ENCODE assay signal across 18 cellular contexts in the genomic region with DNA sequence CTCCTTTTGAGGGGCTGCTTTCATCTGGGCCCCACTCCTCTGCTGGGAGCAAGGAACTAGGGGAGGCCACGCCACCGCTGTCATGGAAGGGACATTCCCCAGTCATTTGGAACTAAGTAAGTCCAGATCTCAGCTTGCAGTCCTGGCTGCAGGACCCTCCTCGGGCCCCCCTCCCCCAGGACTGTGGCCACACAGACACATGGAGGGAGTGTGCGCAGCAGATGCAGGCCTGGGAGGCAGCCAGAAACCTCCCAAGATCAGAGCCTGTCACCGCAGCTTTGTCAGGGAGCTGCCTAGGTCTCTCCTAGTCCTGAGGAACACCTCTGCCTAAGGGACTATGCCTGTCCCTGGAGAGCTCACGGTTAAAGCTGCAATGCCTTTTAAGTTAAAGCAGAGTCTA. TPM values are rescaled to one million over a fixed set of nuclear protein-coding genes. Genes with fewer than 3 reads are reported as not detected.
DNase-seq lines count a peak whose midpoint lies in the region; ATAC-seq and TF ChIP-seq lines count a peak whose summit lies in the region.
"Had no signal": no experiment of that assay in that cellular context is flagged by ENCODE, and none has a peak within 500 bp of the region (broad histone marks: within the 10 kb centered on the region; RNA-seq: fewer than 3 reads in every experiment).

No MANE protein-coding gene starts in this region.

- dilution Hi-C loops in mammary epithelial cell (cut with HindIII; ENCODE audit: low sequenced_read_pairs) = no loop called here

- WGBS in mammary epithelial cell (ENCODE audit: low coverage, missing lambda C conversion rate) = 76% methylated on average over 6 of the region's 6 CpGs
- 51 to 57% methylated on average over 6 of the region's 6 CpGs for WGBS in esophagus, 2 donors
- whole genome bisulfite sequencing in mesenchymal stem cell = 47% methylated on average over 6 of the region's 6 CpGs

- intact Hi-C loops in MCF 10A (cut with micrococcal nuclease) (no loop called here), mammary epithelial cell (cut with micrococcal nuclease) (no loop called here), Caco-2 (cut with micrococcal nuclease; ENCODE audit: unreplicated experiment) (no loop called here)

- TF ChIP-seq CTCF in MCF 10A (IDR thresholded peaks at IDR 0.05; ENCODE audit: unreplicated experiment) (no peak), mammary epithelial cell (conservative IDR thresholded peaks at IDR 0.05 in 1 of 2, IDR thresholded peaks at IDR 0.05 in 1 of 2; ENCODE audit: extremely low read depth in 1 of 2, insufficient read depth in 1 of 2, low read depth in 1 of 2, low read length in 2 of 2) (no peak), Caco-2 (IDR thresholded peaks at IDR 0.05; ENCODE audit: insufficient read depth in 1 of 2, low read depth in 1 of 2, low read length in 1 of 2, severe bottlenecking in 1 of 2, unreplicated experiment in 1 of 2) (no peak)

- H3K23ac ChIP-seq in mesenchymal stem cell (ENCODE audit: low read length in 2 of 2) = peak overlapping the region in 1 of 2 experiments; percentile 35

- H2AFZ ChIP-seq in mammary epithelial cell (ENCODE audit: low read depth, low read length) = no peak overlapping the region
- no peak overlapping the region for H2AFZ ChIP-seq in mesenchymal stem cell (ENCODE audit: low read depth, low read length)

- H2BK12ac ChIP-seq in mesenchymal stem cell (ENCODE audit: low read length in 2 of 2) = peak overlapping the region; percentile 62 to 80

- H3K79me2 ChIP-seq in mammary epithelial cell (ENCODE audit: insufficient read depth, low read length) = no peaks in the 10 kb centered on the region

- H3K27ac Mint-ChIP-seq in MCF 10A (ENCODE audit: low read depth, unreplicated experiment) (peak overlapping the region; percentile 29), Caco-2 (ENCODE audit: unreplicated experiment) (no peak overlapping the region)
- H3K27ac Mint-ChIP-seq: CD4-positive, CD25-positive, alpha-beta regulatory T cell; HFFc6 had no signal

- POLR2A ChIA-PET in MCF 10A (lab: Yijun Ruan, JAX) = interaction anchor here (1.0 to 1.3 kb wide), 2 partner anchors 10 to 16 kb away, joined by 3 to 4 read pairs; no protein-coding TSS in a partner anchor
- POLR2A ChIA-PET in Caco-2 (lab: Charles Lee) = no interaction called here

- H3K27me3 ChIP-seq in mammary epithelial cell (ENCODE audit: insufficient read depth, low read length) (no peaks in the 10 kb centered on the region), esophagus (ENCODE audit: control insufficient read depth in 1 of 2, insufficient read depth in 2 of 2, low read length in 2 of 2) (no peaks in the 10 kb centered on the region), mesenchymal stem cell (ENCODE audit: control insufficient read depth in 1 of 2, insufficient read depth in 1 of 2, low read length in 2 of 2) (peaks cover 0 to 36% of the 10 kb centered on the region in 2 experiments), Caco-2 (replicated peaks; ENCODE audit: control insufficient read depth, insufficient read depth, low read length) (no peaks in the 10 kb centered on the region)

- H3K4me1 ChIP-seq in mammary epithelial cell (ENCODE audit: insufficient read depth, low read length) = peaks cover 39% of the 10 kb centered on the region
- H3K4me1 ChIP-seq in esophagus (ENCODE audit: control insufficient read depth in 2 of 2, insufficient read depth in 2 of 2, low read length in 1 of 2) = peaks cover 4 to 40% of the 10 kb centered on the region in 2 donors
- peaks cover 2% of the 10 kb centered on the region for H3K4me1 ChIP-seq in mesenchymal stem cell (ENCODE audit: control insufficient read depth, insufficient read depth, low read depth, low read length)
- no peaks in the 10 kb centered on the region for H3K4me1 ChIP-seq in Caco-2

- H4K20me1 ChIP-seq in mammary epithelial cell (ENCODE audit: insufficient read depth, low read length) = no peaks in the 10 kb centered on the region

- no peaks in the 10 kb centered on the region for H3K79me1 ChIP-seq in mesenchymal stem cell (replicated peaks; ENCODE audit: low read length, poor library complexity, severe bottlenecking)

- no peak overlapping the region for H2AK5ac ChIP-seq in mesenchymal stem cell (ENCODE audit: low read length, severe bottlenecking)

- no peak overlapping the region for H3K4me2 ChIP-seq in mammary epithelial cell (ENCODE audit: insufficient read depth, low read depth, low read length)
- no peak overlapping the region for H3K4me2 ChIP-seq in mesenchymal stem cell (ENCODE audit: low read length, poor library complexity, severe bottlenecking)

- H3K9ac ChIP-seq in mammary epithelial cell (ENCODE audit: insufficient read depth, low read length) = no peak overlapping the region
- H3K9ac ChIP-seq in mesenchymal stem cell (ENCODE audit: low read length) = no peak overlapping the region

- peak overlapping the region; percentile 15 for H4K8ac ChIP-seq in mesenchymal stem cell (ENCODE audit: low read length)

- peak overlapping the region in 1 of 2 experiments; percentile 35 for H3K14ac ChIP-seq in mesenchymal stem cell (ENCODE audit: low read length in 2 of 2)

- H3K4me3 ChIP-seq in mammary epithelial cell (replicated peaks in 1 of 3; ENCODE audit: insufficient read depth in 1 of 3, low read depth in 2 of 3, low read length in 3 of 3) (no peak overlapping the region), esophagus (ENCODE audit: low read depth in 1 of 2, low read length in 2 of 2) (no peak overlapping the region), mesenchymal stem cell (ENCODE audit: insufficient read depth in 1 of 2, low read depth in 1 of 2, low read length in 2 of 2) (no peak overlapping the region), Caco-2 (ENCODE audit: low read depth, low read length) (no peak overlapping the region)

- no peak overlapping the region for H2BK5ac ChIP-seq in mesenchymal stem cell (ENCODE audit: low read depth, low read length, poor library complexity, severe bottlenecking)

- H2BK15ac ChIP-seq in mesenchymal stem cell (ENCODE audit: low read depth, poor library complexity, severe bottlenecking) = no peak overlapping the region

- H3K27me3 Mint-ChIP-seq in MCF 10A (ENCODE audit: insufficient read depth, unreplicated experiment) (peaks cover under 1% of the 10 kb centered on the region), Caco-2 (ENCODE audit: insufficient read depth, unreplicated experiment) (no peaks in the 10 kb centered on the region)

- H3K18ac ChIP-seq in mesenchymal stem cell (ENCODE audit: low read depth in 1 of 2, low read length in 2 of 2) = no peak overlapping the region

- BruUV-seq in MCF 10A (replicated peaks; lab: Mats Ljungman, UMichigan) = no TSS peak
- no TSS peak for BruUV-seq in mammary epithelial cell (replicated peaks; lab: Mats Ljungman, UMichigan)
- BruUV-seq in Caco-2 (replicated peaks; lab: Mats Ljungman, UMichigan) = no TSS peak

- H4K91ac ChIP-seq in mesenchymal stem cell (ENCODE audit: low read length) = no peak overlapping the region

- CTCF ChIA-PET in MCF 10A (lab: Yijun Ruan, JAX) (interaction anchor here (0.6 to 1.2 kb wide), 4 partner anchors 10 to 79 kb away, joined by 3 to 5 read pairs (median 4); no protein-coding TSS in a partner anchor), mammary epithelial cell (lab: Charles Lee; ENCODE audit: low non-redundant PET) (interaction anchor here (0.5 kb wide), 1 partner anchor 200 kb away, joined by 3 read pairs; no protein-coding TSS in a partner anchor), Caco-2 (lab: Charles Lee) (interaction anchor here (0.6 kb wide), 1 partner anchor 50 kb away, joined by 8 read pairs; no protein-coding TSS in a partner anchor)

- DNase-seq in MCF 10A (ENCODE audit: unreplicated experiment) (no peak), mammary epithelial cell (no peak), mesenchymal stem cell (no peak), cerebellum (ENCODE audit: low spot score) (no peak), Caco-2 (no peak), T1000 (lab: John Stamatoyannopoulos, UW) (no peak)
- DNase-seq: 8988T; Calu3; CD4-positive, CD25-positive, alpha-beta regulatory T cell; HFFc6; KG1; NCI-H1092; NCI-H774; SIG-M5 had no signal

- ATAC-seq in HG03521 (IDR thresholded peaks at IDR 0.05; ENCODE audit: unreplicated experiment) = no peak

- no peak overlapping the region for H3K4ac ChIP-seq in mesenchymal stem cell (ENCODE audit: low read depth in 1 of 2, low read length in 2 of 2)

- no peak overlapping the region for H3K4me3 Mint-ChIP-seq in MCF 10A (ENCODE audit: unreplicated experiment)
- H3K4me3 Mint-ChIP-seq in Caco-2 (ENCODE audit: unreplicated experiment) = no peak overlapping the region
- H3K4me3 Mint-ChIP-seq: CD4-positive, CD25-positive, alpha-beta regulatory T cell; HFFc6 had no signal

- H3K27ac ChIP-seq in mammary epithelial cell (ENCODE audit: insufficient read depth, low read depth, low read length) (no peak overlapping the region), esophagus (ENCODE audit: low read depth in 2 of 2, low read length in 1 of 2) (peak overlapping the region; percentile 26 to 64), mesenchymal stem cell (ENCODE audit: low read length, poor library complexity, severe bottlenecking) (no peak overlapping the region)

- H3K4me1 Mint-ChIP-seq in MCF 10A (ENCODE audit: insufficient read depth, unreplicated experiment) (peaks cover 31% of the 10 kb centered on the region), Caco-2 (ENCODE audit: low read depth, unreplicated experiment) (peaks cover 10% of the 10 kb centered on the region)
- H3K4me1 Mint-ChIP-seq: CD4-positive, CD25-positive, alpha-beta regulatory T cell had no signal

- no peaks in the 10 kb centered on the region for H3K9me3 Mint-ChIP-seq in MCF 10A (ENCODE audit: unreplicated experiment)
- no peaks in the 10 kb centered on the region for H3K9me3 Mint-ChIP-seq in Caco-2 (ENCODE audit: unreplicated experiment)
- H3K9me3 Mint-ChIP-seq: HFFc6 had no signal

- in situ Hi-C loops in mammary epithelial cell (cut with MboI; ENCODE audit: low sequenced_read_pairs in 2 of 2) = no loop called here

- H3K36me3 ChIP-seq in mammary epithelial cell (ENCODE audit: insufficient read depth, low read length) (no peaks in the 10 kb centered on the region), esophagus (ENCODE audit: control insufficient read depth in 2 of 2, insufficient read depth in 2 of 2, low read length in 1 of 2) (no peaks in the 10 kb centered on the region), mesenchymal stem cell (ENCODE audit: control insufficient read depth in 1 of 2, insufficient read depth in 2 of 2, low read depth in 1 of 2, low read length in 2 of 2) (no peaks in the 10 kb centered on the region), Caco-2 (ENCODE audit: control insufficient read depth, insufficient read depth, low read length) (no peaks in the 10 kb centered on the region)

- no peaks in the 10 kb centered on the region for H3K9me3 ChIP-seq in mammary epithelial cell (replicated peaks; ENCODE audit: insufficient read depth, low read length)
- no peaks in the 10 kb centered on the region for H3K9me3 ChIP-seq in esophagus (ENCODE audit: control insufficient read depth in 2 of 2, insufficient read depth in 1 of 2, low read depth in 1 of 2, low read length in 1 of 2)
- H3K9me3 ChIP-seq in mesenchymal stem cell (ENCODE audit: control insufficient read depth, low read length) = no peaks in the 10 kb centered on the region
- no peaks in the 10 kb centered on the region for H3K9me3 ChIP-seq in Caco-2

- H2BK120ac ChIP-seq in mesenchymal stem cell (ENCODE audit: low read depth, low read length) = no peak overlapping the region

- H3K36me3 Mint-ChIP-seq in MCF 10A (ENCODE audit: insufficient read depth, unreplicated experiment) (no peaks in the 10 kb centered on the region), Caco-2 (ENCODE audit: insufficient read depth, unreplicated experiment) (no peaks in the 10 kb centered on the region)
- H3K36me3 Mint-ChIP-seq: CD4-positive, CD25-positive, alpha-beta regulatory T cell had no signal

RNA-seq across cellular contexts. Expression of a gene that starts 7.3 kb away (rescaled TPM):
- total RNA-seq in MCF 10A (2022) = 34.6 and 51.5 TPM in 2 replicates
- 100 to 1,000 TPM; 102 to 129 TPM for total RNA-seq in mammary epithelial cell
- polyA plus RNA-seq in mammary epithelial cell = 108 TPM
- 76.2 TPM for polyA minus RNA-seq in mammary epithelial cell
- 10 to 100 TPM; 55.4 to 79.6 TPM for polyA plus RNA-seq in esophagus
- 23.6 TPM for polyA plus RNA-seq in mesenchymal stem cell (2013, experiment 1 of 2)
- polyA plus RNA-seq in mesenchymal stem cell (2013, experiment 2 of 2) = 23.0 TPM
- 8.2 TPM for total RNA-seq in cerebellum
- total RNA-seq in Caco-2 (2022) = 11.3 and 16.5 TPM in 2 replicates
- polyA plus RNA-seq: CD4-positive, CD25-positive, alpha-beta regulatory T cell had no signal

RNA-seq across cellular contexts. Expression of a gene that starts 43.5 kb away (rescaled TPM):
- 0.49 TPM in 1 of 2 replicates, not detected in the other for total RNA-seq in MCF 10A (2022)
- total RNA-seq in mammary epithelial cell = 1 to 10 TPM in 1 of 2 donors, under 1 TPM in 1; 0.17 to 1.8 TPM
- polyA plus RNA-seq in mammary epithelial cell = 0.05 TPM
- polyA minus RNA-seq in mammary epithelial cell = not detected
- polyA plus RNA-seq in esophagus = under 1 TPM; 0.02 to 0.07 TPM
- not detected for polyA plus RNA-seq in mesenchymal stem cell (2013, experiment 1 of 2)
- polyA plus RNA-seq in mesenchymal stem cell (2013, experiment 2 of 2) = not detected
- total RNA-seq in cerebellum = not detected
- 0.50 TPM in 1 of 2 replicates, not detected in the other for total RNA-seq in Caco-2 (2022)
- total RNA-seq: Calu3; CD4-positive, CD25-positive, alpha-beta regulatory T cell; H4; HFFc6; M059J had no signal
- polyA plus RNA-seq: CD4-positive, CD25-positive, alpha-beta regulatory T cell had no signal

RNA-seq across cellular contexts. Expression of a gene that starts 57.2 kb away (rescaled TPM):
- not detected in 2 replicates for total RNA-seq in MCF 10A (2022)
- under 1 TPM in 1 of 2 donors, not detected in 1; 0.67 TPM for total RNA-seq in mammary epithelial cell
- 0.06 TPM for polyA plus RNA-seq in mammary epithelial cell
- not detected for polyA minus RNA-seq in mammary epithelial cell
- polyA plus RNA-seq in esophagus = under 1 TPM; 0.08 to 0.11 TPM
- polyA plus RNA-seq in mesenchymal stem cell (2013, experiment 1 of 2) = 0.01 TPM
- 0.03 TPM for polyA plus RNA-seq in mesenchymal stem cell (2013, experiment 2 of 2)
- 6.2 TPM for total RNA-seq in cerebellum
- total RNA-seq in Caco-2 (2022) = 11.4 and 16.8 TPM in 2 replicates
- total RNA-seq: Calu3; CD4-positive, CD25-positive, alpha-beta regulatory T cell; H4 had no signal
- polyA plus RNA-seq: CD4-positive, CD25-positive, alpha-beta regulatory T cell had no signal

RNA-seq across cellular contexts. Expression of a gene that starts 59.1 kb away (rescaled TPM):
- total RNA-seq in MCF 10A (2022) (138 TPM in 2 replicates), mammary epithelial cell (100 to 1,000 TPM; 105 to 116 TPM), cerebellum (325 TPM), Caco-2 (2022) (145 and 166 TPM in 2 replicates)
- polyA plus RNA-seq in mammary epithelial cell (59.5 TPM), esophagus (10 to 100 TPM; 62.0 to 97.4 TPM)
- polyA minus RNA-seq in mammary epithelial cell = 104 TPM
- 58.5 TPM for polyA plus RNA-seq in mesenchymal stem cell (2013, experiment 1 of 2)
- polyA plus RNA-seq in mesenchymal stem cell (2013, experiment 2 of 2) = 54.7 TPM

Comparison
In these comparisons a context has a peak if more than half of its experiments do, and no peak if none do; other contexts are left out.
1. H3K27ac ChIP-seq: peak in esophagus (2 of 2); none in mammary epithelial cell (single experiment) and mesenchymal stem cell (single experiment).